Comparison of ENCODE assay signal across 25 cellular contexts in the genomic region with DNA sequence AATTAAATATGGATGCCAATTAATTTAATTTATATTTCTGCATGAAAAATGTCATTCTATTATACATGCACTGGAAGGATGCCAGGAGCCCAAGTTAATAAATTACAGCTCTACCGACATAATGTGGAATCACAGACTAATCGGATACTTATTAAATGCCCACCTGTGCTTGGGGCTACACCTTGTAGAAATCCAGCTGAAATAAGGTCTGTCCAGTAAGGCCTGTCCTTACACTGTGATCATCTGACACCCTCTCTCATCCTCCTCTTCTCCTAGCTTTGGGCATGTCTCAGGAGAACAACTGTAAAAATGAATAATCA. TPM values are rescaled to one million over a fixed set of nuclear protein-coding genes. Genes with fewer than 3 reads are reported as not detected.
DNase-seq lines count a peak whose midpoint lies in the region; ATAC-seq, FAIRE-seq and TF ChIP-seq lines count a peak whose summit lies in the region.
"Had no signal": no experiment of that assay in that cellular context is flagged by ENCODE, and none has a peak within 500 bp of the region (broad histone marks: within the 10 kb centered on the region; RNA-seq: fewer than 3 reads in every experiment).

No MANE protein-coding gene starts in this region.

- H3K4me3 ChIP-seq in OCI-LY7 (ENCODE audit: low read depth, low read length, poor library complexity, severe bottlenecking) (no peak overlapping the region), mesenchymal stem cell (ENCODE audit: insufficient read depth in 1 of 2, low read depth in 1 of 2, low read length in 2 of 2) (no peak overlapping the region), small intestine (ENCODE audit: low read depth in 1 of 2, low read length in 2 of 2) (no peak overlapping the region)
- H3K4me3 ChIP-seq: GM23248, HAP-1, PC-9 had no signal

- no peak overlapping the region for H2BK5ac ChIP-seq in mesenchymal stem cell (ENCODE audit: low read depth, low read length, poor library complexity, severe bottlenecking)

- H4K91ac ChIP-seq in mesenchymal stem cell (ENCODE audit: low read length), result no peak overlapping the region

- peaks cover 5% of the 10 kb centered on the region for H3K79me1 ChIP-seq in mesenchymal stem cell (replicated peaks; ENCODE audit: low read length, poor library complexity, severe bottlenecking)

- H3K4me1 ChIP-seq in OCI-LY7 (ENCODE audit: insufficient read depth, low read length, poor library complexity, severe bottlenecking), result peaks cover 4% of the 10 kb centered on the region
- peaks cover 7% of the 10 kb centered on the region for H3K4me1 ChIP-seq in mesenchymal stem cell (ENCODE audit: control insufficient read depth, insufficient read depth, low read depth, low read length)
- H3K4me1 ChIP-seq in small intestine (ENCODE audit: control insufficient read depth in 2 of 2, insufficient read depth in 1 of 2, low read depth in 1 of 2, low read length in 1 of 2), result no peaks in the 10 kb centered on the region

- no peak overlapping the region for H2BK120ac ChIP-seq in mesenchymal stem cell (ENCODE audit: low read depth, low read length)

- H3K9me3 ChIP-seq in OCI-LY7 (ENCODE audit: low read length) (no peaks in the 10 kb centered on the region), mesenchymal stem cell (ENCODE audit: control insufficient read depth, low read length) (no peaks in the 10 kb centered on the region), small intestine (ENCODE audit: control insufficient read depth, low read depth) (no peaks in the 10 kb centered on the region)
- H3K9me3 ChIP-seq: HAP-1 had no signal

- no peak overlapping the region for H3K4ac ChIP-seq in mesenchymal stem cell (ENCODE audit: low read depth in 1 of 2, low read length in 2 of 2)

- H3K14ac ChIP-seq in mesenchymal stem cell (ENCODE audit: low read length in 2 of 2), result no peak overlapping the region

- H3K18ac ChIP-seq in mesenchymal stem cell (ENCODE audit: low read depth in 1 of 2, low read length in 2 of 2), result no peak overlapping the region

- no peak overlapping the region for H4K8ac ChIP-seq in mesenchymal stem cell (ENCODE audit: low read length)

- H3K27ac ChIP-seq in OCI-LY7 (ENCODE audit: low read depth, low read length, poor library complexity, severe bottlenecking) (no peak overlapping the region), mesenchymal stem cell (ENCODE audit: low read length, poor library complexity, severe bottlenecking) (peak overlapping the region; percentile 82), small intestine (ENCODE audit: low read depth in 1 of 2, low read length in 1 of 2) (no peak overlapping the region)
- H3K27ac ChIP-seq: GM23248, PC-9 had no signal

- TF ChIP-seq CTCF in OCI-LY7 (conservative IDR thresholded peaks at IDR 0.05; ENCODE audit: low read length), result no peak

- no peak overlapping the region for H3K23ac ChIP-seq in mesenchymal stem cell (ENCODE audit: low read length in 2 of 2)

- H3K4me2 ChIP-seq in OCI-LY7 (ENCODE audit: low read length) (no peak overlapping the region), mesenchymal stem cell (ENCODE audit: low read length, poor library complexity, severe bottlenecking) (no peak overlapping the region)
- H3K4me2 ChIP-seq: PC-9 had no signal

- no peaks in the 10 kb centered on the region for H4K20me1 ChIP-seq in OCI-LY7 (ENCODE audit: insufficient read depth, low read length)

- H2AFZ ChIP-seq in OCI-LY7 (ENCODE audit: low read length), result peak overlapping the region; percentile 55; the same call in 1 of the 2 replicates
- H2AFZ ChIP-seq in mesenchymal stem cell (ENCODE audit: low read depth, low read length), result no peak overlapping the region
- H2AFZ ChIP-seq: GM23248, PC-9 had no signal

- H3K79me2 ChIP-seq in OCI-LY7 (ENCODE audit: insufficient read depth, low read depth, low read length), result no peaks in the 10 kb centered on the region

- no peak for TF ChIP-seq POLR2A in GM12891 (IDR thresholded peaks at IDR 0.05; ENCODE audit: low read depth, low read length)

- intact Hi-C loops in OCI-LY7 (cut with micrococcal nuclease; ENCODE audit: unreplicated experiment), result no loop called here

- H2BK15ac ChIP-seq in mesenchymal stem cell (ENCODE audit: low read depth, poor library complexity, severe bottlenecking), result no peak overlapping the region

- H2BK12ac ChIP-seq in mesenchymal stem cell (ENCODE audit: low read length in 2 of 2), result no peak overlapping the region

- no peak for ATAC-seq in HG02623 (IDR thresholded peaks at IDR 0.05; ENCODE audit: unreplicated experiment)

- WGBS in mesenchymal stem cell, result 96% methylated on average over 2 of the region's 2 CpGs
- WGBS in small intestine, 3 donors, result 27 to 58% (median 31%) methylated on average over 2 of the region's 2 CpGs

- CTCF ChIA-PET in OCI-LY7 (lab: Charles Lee; ENCODE audit: unreplicated experiment), result no interaction called here

- DNase-seq in GM12891 (ENCODE audit: insufficient read length, low spot score) (no peak), OCI-LY7 (ENCODE audit: low spot score) (no peak), mesenchymal stem cell (no peak), small intestine (peak; percentile 23), cerebellum (ENCODE audit: low spot score) (no peak), DMS79 treated with DMSO at 0.1 percent for 48 hours (lab: John Stamatoyannopoulos, UW) (no peak)
- DNase-seq: CD4-positive, CD25-positive, alpha-beta regulatory T cell; COR-L47; DMS 273 treated with DMSO at 0.1 percent for 48 hours; GM23248; KG1; NCI-H1092 treated with DMSO at 0.1 percent for 48 hours; NCI-H1436 treated with DMSO at 0.1 percent for 48 hours; NCI-H2029 treated with DMSO at 0.1 percent for 48 hours; NCI-H226; NCI-H524; NCI-H774; PC-9; RPMI8226; SHP77; T-helper 2 cell had no signal

- H3K36me3 ChIP-seq in OCI-LY7 (ENCODE audit: insufficient read depth, low read length), result no peaks in the 10 kb centered on the region
- no peaks in the 10 kb centered on the region for H3K36me3 ChIP-seq in mesenchymal stem cell (ENCODE audit: control insufficient read depth in 1 of 2, insufficient read depth in 2 of 2, low read depth in 1 of 2, low read length in 2 of 2)
- H3K36me3 ChIP-seq in small intestine (ENCODE audit: control insufficient read depth in 2 of 2, insufficient read depth in 2 of 2, low read length in 2 of 2), result no peaks in the 10 kb centered on the region
- H3K36me3 ChIP-seq: HAP-1 had no signal

- no peak overlapping the region for H3K9ac ChIP-seq in mesenchymal stem cell (ENCODE audit: low read length)
- H3K9ac ChIP-seq: GM23248 had no signal

- peak; percentile 41 for FAIRE-seq in GM12891 (lab: Jason Lieb, UNC)
- no peak for FAIRE-seq in small intestine (lab: Jason Lieb, UNC)
- FAIRE-seq: G401.6, HTR-8/SVneo had no signal

- no peaks in the 10 kb centered on the region; the same call in 1 of the 2 replicates for H3K9me2 ChIP-seq in OCI-LY7 (ENCODE audit: insufficient read depth, low read length)

- H2AK5ac ChIP-seq in mesenchymal stem cell (ENCODE audit: low read length, severe bottlenecking), result no peak overlapping the region

- peaks cover 0 to 19% of the 10 kb centered on the region in 2 experiments for H3K27me3 ChIP-seq in mesenchymal stem cell (ENCODE audit: control insufficient read depth in 1 of 2, insufficient read depth in 1 of 2, low read length in 2 of 2)
- H3K27me3 ChIP-seq in small intestine (ENCODE audit: control insufficient read depth in 2 of 2, insufficient read depth in 2 of 2, low read length in 2 of 2), result peaks cover 0 to 1% of the 10 kb centered on the region in 2 donors

- BruUV-seq in OCI-LY7 (replicated peaks; lab: Mats Ljungman, UMichigan), result no TSS peak

- POLR2A ChIA-PET in OCI-LY7 (lab: Charles Lee), result interaction anchor here (0.7 kb wide), 1 partner anchor 21 kb away, joined by 3 read pairs; no protein-coding TSS in a partner anchor

TF ChIP-seq in GM12891, 5 proteins besides CTCF, POLR2A, EP300 and RAD21:
- TF ChIP-seq POLR2AphosphoS5 (IDR thresholded peaks at IDR 0.05; ENCODE audit: low read depth, low read length), result no peak
- no peak for TF ChIP-seq POU2F2 (IDR thresholded peaks at IDR 0.05; ENCODE audit: low read depth, low read length)

RNA-seq across cellular contexts. Expression of gene SHISA3, which starts 6.0 kb away (rescaled TPM):
- polyA plus RNA-seq in GM12891 (2012; ENCODE audit: low read depth, missing spikeins), result 1.9 TPM
- not detected in 2 replicates for total RNA-seq in OCI-LY7 (2014; rRNA removed; shearing (Covaris generic))
- total RNA-seq in OCI-LY7 (2022) (0.37 and 0.38 TPM in 2 replicates), cerebellum (0.18 TPM)
- 1.1 TPM for polyA plus RNA-seq in mesenchymal stem cell (2013, experiment 1 of 2)
- 1.2 TPM for polyA plus RNA-seq in mesenchymal stem cell (2013, experiment 2 of 2)
- polyA plus RNA-seq in small intestine, result 10 to 100 TPM in 1 of 3 donors, under 1 TPM in 2; 0.45 to 12.8 (median 0.54) TPM
- total RNA-seq: CD4-positive, CD25-positive, alpha-beta regulatory T cell; PC-9 had no signal
- polyA plus RNA-seq: CD4-positive, CD25-positive, alpha-beta regulatory T cell had no signal
